ENCODE assay signal across 8 cellular contexts in genomic region chr20:47318027-47318595, GRCh38. TPM values are rescaled to one million over a fixed set of nuclear protein-coding genes. Genes with fewer than 3 reads are reported as not detected.
A peak's percentile ranks its signal among the peaks of the same experiment; 100 is the strongest.
DNase-seq lines count a peak whose midpoint lies in the region; ATAC-seq, FAIRE-seq and TF ChIP-seq lines count a peak whose summit lies in the region.

No MANE protein-coding gene starts in this region.

- in situ Hi-C loops in HAP-1 (cut with MboI; ENCODE audit: low sequenced_read_pairs): no loop called here

- TF ChIP-seq CTCF in WI38 (IDR thresholded peaks at IDR 0.05; ENCODE audit: low read depth, low read length) (no peak), pancreas (IDR thresholded peaks at IDR 0.05) (no peak)

- H3K9me3 ChIP-seq in HAP-1 (no peaks in the 10 kb centered on the region), pancreas (no peaks in the 10 kb centered on the region)

- H3K4me3 ChIP-seq in HAP-1 (peak overlapping the region; percentile 12), WI38 (ENCODE audit: low read depth, low read length) (peak overlapping the region; percentile 40), pancreas (peak overlapping the region in 1 of 4 donors; percentile 25)

- FAIRE-seq in pancreas (lab: Jason Lieb, UNC): no peak

- peak in 1 of 2 experiments; percentile 22 for DNase-seq in HAP-1 (ENCODE audit: low spot score in 2 of 2)
- peak; percentile 50 for DNase-seq in globus pallidus (ENCODE audit: low spot score)
- peak in 1 of 6 donors; percentile 35 for DNase-seq in pancreas
- DNase-seq in epidermal melanocyte (ENCODE audit: insufficient read length, low spot score): no peak
- DNase-seq in middle frontal gyrus (ENCODE audit: extremely low spot score, low spot score): no peak
- no peak for DNase-seq in ureter (ENCODE audit: low spot score)

- H3K36me3 ChIP-seq in HAP-1 (replicated peaks) (peaks cover 9% of the 10 kb centered on the region), pancreas (no peaks in the 10 kb centered on the region)

- WGBS in pancreas, 2 donors: 49 to 60% methylated on average over 7 of the region's 7 CpGs

- H3K4me1 ChIP-seq in HAP-1 (peaks cover 63% of the 10 kb centered on the region), pancreas (peaks cover 33 to 61% (median 48%) of the 10 kb centered on the region in 3 donors)

- H3K27ac ChIP-seq in pancreas: peak overlapping the region; percentile 82 to 93 (median 92)

- ATAC-seq in pancreas (peak in 3 of 4 donors; percentile 10 to 39 (median 31)), GM18868 (IDR thresholded peaks at IDR 0.05; ENCODE audit: unreplicated experiment) (no peak)

- no peaks in the 10 kb centered on the region for H3K27me3 ChIP-seq in HAP-1 (ENCODE audit: low read depth)
- H3K27me3 ChIP-seq in pancreas: no peaks in the 10 kb centered on the region

- intact Hi-C loops in pancreas (cut with DNase I): loop anchor here in 2 of 3 donors (5.0 to 10.0 kb wide), 2 partner anchors 39 to 57 kb away; partner anchors contain the start of gene ZMYND8 (in 1 of the 2)

RNA-seq across cellular contexts. Expression of gene ZMYND8, which starts 38.4 kb away (rescaled TPM):
- total RNA-seq in pancreas (10 to 100 TPM; 11.3 to 25.6 (median 18.5) TPM), ureter (113 TPM)
- 10 to 100 TPM; 10.8 to 13.9 TPM for polyA plus RNA-seq in pancreas
